In genomic region chr17:16297367-16298139, GRCh38 we compare ENCODE assay signal across 21 cellular contexts. TPM values are rescaled to one million over a fixed set of nuclear protein-coding genes. Genes with fewer than 3 reads are reported as not detected.
DNase-seq lines count a peak whose midpoint lies in the region; ATAC-seq and TF ChIP-seq lines count a peak whose summit lies in the region.
"Had no signal": no experiment of that assay in that cellular context is flagged by ENCODE, and none has a peak within 500 bp of the region (broad histone marks: within the 10 kb centered on the region; RNA-seq: fewer than 3 reads in every experiment).

No MANE protein-coding gene starts in this region.

- H3K9me3 ChIP-seq in CD4-positive, CD25-positive, alpha-beta regulatory T cell (ENCODE audit: control insufficient read depth in 2 of 2, low read length in 2 of 2) = no peaks in the 10 kb centered on the region
- no peaks in the 10 kb centered on the region for H3K9me3 ChIP-seq in HUES64 (ENCODE audit: insufficient read depth, low read depth, low read length)
- H3K9me3 ChIP-seq in mucosa of stomach (ENCODE audit: control insufficient read depth, low read length) = no peaks in the 10 kb centered on the region
- no peaks in the 10 kb centered on the region for H3K9me3 ChIP-seq in SK-N-SH
- H3K9me3 ChIP-seq: ascending aorta, gastroesophageal sphincter, SJCRH30, upper lobe of right lung had no signal

- no peaks in the 10 kb centered on the region for H3K27me3 ChIP-seq in CD4-positive, CD25-positive, alpha-beta regulatory T cell (ENCODE audit: control insufficient read depth, insufficient read depth, low read length)
- H3K27me3 ChIP-seq in HUES64 (ENCODE audit: insufficient read depth, low read length) (no peaks in the 10 kb centered on the region), mucosa of stomach (ENCODE audit: control insufficient read depth, insufficient read depth, low read length) (no peaks in the 10 kb centered on the region), SK-N-SH (ENCODE audit: insufficient read depth) (no peaks in the 10 kb centered on the region)
- H3K27me3 ChIP-seq: ascending aorta, gastroesophageal sphincter, SJCRH30, upper lobe of right lung had no signal

- H3F3A ChIP-seq in SK-N-SH (replicated peaks; ENCODE audit: insufficient read depth) = no peaks in the 10 kb centered on the region

- no peak overlapping the region for H2AFZ ChIP-seq in SK-N-SH (ENCODE audit: low read depth)

- WGBS in HUES64 = 62% methylated on average over 11 of the region's 11 CpGs
- 92% methylated on average over 11 of the region's 11 CpGs for WGBS in SK-N-SH (ENCODE audit: low lambda C conversion rate)

- H3K9ac ChIP-seq in HUES64 (ENCODE audit: low read depth, low read length) (0 out of 2 replicates have a peak overlapping the region, but pooled peaks have one; percentile 8), mucosa of stomach (ENCODE audit: low read length) (peak overlapping the region; percentile 57), SK-N-SH (no peak overlapping the region)

- H3K9me2 ChIP-seq in SK-N-SH = no peaks in the 10 kb centered on the region

- no peaks in the 10 kb centered on the region for H4K20me1 ChIP-seq in SK-N-SH (ENCODE audit: insufficient read depth)

- H3K27ac ChIP-seq in CD4-positive, CD25-positive, alpha-beta regulatory T cell (ENCODE audit: insufficient read depth, low read length, poor library complexity, severe bottlenecking) = no peak overlapping the region
- H3K27ac ChIP-seq in HUES64 (ENCODE audit: low read depth, low read length) = peak overlapping the region; percentile 18; the same call in 1 of the 2 replicates
- H3K27ac ChIP-seq in SK-N-SH (ENCODE audit: low read depth in 2 of 2, low read length in 1 of 2) = no peak overlapping the region
- H3K27ac ChIP-seq: ascending aorta, gastroesophageal sphincter, SJCRH30, upper lobe of right lung had no signal

- CTCF ChIA-PET in SK-N-SH (lab: Yijun Ruan, JAX) = interaction anchor here (1.6 kb wide), 1 partner anchor 8 kb away, joined by 3 read pairs; no protein-coding TSS in a partner anchor

- no peak for TF ChIP-seq EP300 in SK-N-SH (IDR thresholded peaks at IDR 0.05; ENCODE audit: borderline replicate concordance in 1 of 2, low read depth in 1 of 2, low read length in 1 of 2)

- DNase-seq in CD4-positive, CD25-positive, alpha-beta regulatory T cell = no peak
- peak; percentile 26 for DNase-seq in chondrocyte (ENCODE audit: low spot score)
- DNase-seq in hepatic stellate cell (ENCODE audit: low spot score) = no peak
- no peak for DNase-seq in SK-N-SH
- DNase-seq in NCI-H1436 treated with DMSO at 0.1 percent for 48 hours (lab: John Stamatoyannopoulos, UW) = no peak
- DNase-seq: activated CD4-positive, alpha-beta T cell treated with anti-CD3 and anti-CD28 coated beads for 36 hours; activated naive CD4-positive, alpha-beta T cell treated with Interleukin-2 at 50 U/mL for 16 hours; CD8-positive, alpha-beta memory T cell; cortex of kidney; NCI-H2081 treated with DMSO at 0.1 percent for 48 hours; NCI-H524 treated with DMSO at 0.1 percent for 48 hours; SJCRH30; T1000; upper lobe of right lung had no signal

- no peak overlapping the region for H3K4me2 ChIP-seq in SK-N-SH

- H3K9me3 Mint-ChIP-seq in CD4-positive, CD25-positive, alpha-beta regulatory T cell = no peaks in the 10 kb centered on the region
- H3K9me3 Mint-ChIP-seq in chondrocyte (ENCODE audit: low read depth) = no peaks in the 10 kb centered on the region
- H3K9me3 Mint-ChIP-seq: CD8-positive, alpha-beta memory T cell; stimulated activated naive CD8-positive, alpha-beta T cell treated with anti-CD3 and anti-CD28 coated beads, Interleukin-15, Interleukin-2, amounts not matched to agents 100 ng/mL and 50 ng/mL, for 24 hours had no signal

- no peaks in the 10 kb centered on the region for H3K79me2 ChIP-seq in SK-N-SH (ENCODE audit: insufficient read depth)

- peaks cover 3% of the 10 kb centered on the region for H3K36me3 ChIP-seq in CD4-positive, CD25-positive, alpha-beta regulatory T cell (ENCODE audit: control insufficient read depth, insufficient read depth, low read length)
- H3K36me3 ChIP-seq in HUES64 (ENCODE audit: insufficient read depth, low read length) (peaks cover 12% of the 10 kb centered on the region), mucosa of stomach (ENCODE audit: control insufficient read depth, insufficient read depth, low read length) (no peaks in the 10 kb centered on the region), SK-N-SH (replicated peaks in 1 of 2; ENCODE audit: control insufficient read depth in 1 of 2, insufficient read depth in 2 of 2, low read length in 1 of 2) (no peaks in the 10 kb centered on the region)
- H3K36me3 ChIP-seq: SJCRH30, upper lobe of right lung had no signal

- POLR2A ChIA-PET in SK-N-SH (lab: Yijun Ruan, JAX) = no interaction called here

- ATAC-seq in CD4-positive, CD25-positive, alpha-beta regulatory T cell (ENCODE audit: low read depth in 2 of 2) = no peak
- ATAC-seq in GM21717 (IDR thresholded peaks at IDR 0.05; ENCODE audit: unreplicated experiment) = no peak
- ATAC-seq: activated CD4-positive, alpha-beta T cell treated with anti-CD3 and anti-CD28 coated beads for 36 hours; gastroesophageal sphincter; upper lobe of right lung had no signal

- TF ChIP-seq CTCF in chondrocyte (IDR thresholded peaks at IDR 0.05) = no peak
- TF ChIP-seq CTCF in SK-N-SH (IDR thresholded peaks at IDR 0.05) = no peak

- peaks cover 20% of the 10 kb centered on the region for H3K36me3 Mint-ChIP-seq in CD4-positive, CD25-positive, alpha-beta regulatory T cell
- H3K36me3 Mint-ChIP-seq in chondrocyte (ENCODE audit: low read depth) = peaks cover 5% of the 10 kb centered on the region

- no peak for TF ChIP-seq RAD21 in SK-N-SH (IDR thresholded peaks at IDR 0.05; ENCODE audit: low read length)

- no peaks in the 10 kb centered on the region for H3K27me3 Mint-ChIP-seq in CD4-positive, CD25-positive, alpha-beta regulatory T cell
- no peaks in the 10 kb centered on the region for H3K27me3 Mint-ChIP-seq in chondrocyte (ENCODE audit: low read depth)
- H3K27me3 Mint-ChIP-seq: activated CD4-positive, alpha-beta T cell treated with anti-CD3 and anti-CD28 coated beads for 36 hours; CD8-positive, alpha-beta memory T cell; stimulated activated naive CD8-positive, alpha-beta T cell treated with anti-CD3 and anti-CD28 coated beads, Interleukin-15, Interleukin-2, amounts not matched to agents 100 ng/mL and 50 ng/mL, for 24 hours had no signal

- H3K4me1 Mint-ChIP-seq in CD4-positive, CD25-positive, alpha-beta regulatory T cell = peaks cover 9 to 20% (median 15%) of the 10 kb centered on the region in 4 donors
- peaks cover 2% of the 10 kb centered on the region for H3K4me1 Mint-ChIP-seq in chondrocyte (ENCODE audit: low read depth)

- H3K27ac Mint-ChIP-seq in CD4-positive, CD25-positive, alpha-beta regulatory T cell = peak overlapping the region in 2 of 3 donors; percentile 61 to 67
- no peak overlapping the region for H3K27ac Mint-ChIP-seq in chondrocyte (ENCODE audit: unreplicated experiment)

- no peak overlapping the region for H3K4me3 ChIP-seq in CD4-positive, CD25-positive, alpha-beta regulatory T cell (ENCODE audit: low read depth, low read length)
- H3K4me3 ChIP-seq in HUES64 (ENCODE audit: low read length) = no peak overlapping the region
- H3K4me3 ChIP-seq in mucosa of stomach (ENCODE audit: low read length) = peak overlapping the region; percentile 41
- no peak overlapping the region for H3K4me3 ChIP-seq in SK-N-SH (ENCODE audit: low read depth in 2 of 2, low read length in 1 of 2)
- H3K4me3 ChIP-seq: ascending aorta, gastroesophageal sphincter, lung, SJCRH30, upper lobe of right lung had no signal

- peaks cover 7% of the 10 kb centered on the region for H3K4me1 ChIP-seq in CD4-positive, CD25-positive, alpha-beta regulatory T cell (ENCODE audit: control insufficient read depth, insufficient read depth, low read length, poor library complexity, severe bottlenecking)
- H3K4me1 ChIP-seq in HUES64 (ENCODE audit: insufficient read depth, low read length) (peaks cover 10% of the 10 kb centered on the region), mucosa of stomach (ENCODE audit: control insufficient read depth, insufficient read depth, low read length) (peaks cover 51% of the 10 kb centered on the region), SK-N-SH (ENCODE audit: control insufficient read depth in 1 of 2, insufficient read depth in 2 of 2, low read depth in 1 of 2, low read length in 1 of 2) (no peaks in the 10 kb centered on the region)
- H3K4me1 ChIP-seq: gastroesophageal sphincter, SJCRH30, upper lobe of right lung had no signal

- no peak overlapping the region for H3K4me3 Mint-ChIP-seq in CD4-positive, CD25-positive, alpha-beta regulatory T cell
- H3K4me3 Mint-ChIP-seq in chondrocyte (ENCODE audit: unreplicated experiment) = no peak overlapping the region
- H3K4me3 Mint-ChIP-seq: activated CD4-positive, alpha-beta T cell treated with anti-CD3 and anti-CD28 coated beads for 36 hours; CD8-positive, alpha-beta memory T cell; stimulated activated naive CD8-positive, alpha-beta T cell treated with anti-CD3 and anti-CD28 coated beads, Interleukin-15, Interleukin-2, amounts not matched to agents 100 ng/mL and 50 ng/mL, for 24 hours had no signal

TF ChIP-seq in SK-N-SH, 30 proteins besides CTCF, POLR2A, EP300 and RAD21:
- TF ChIP-seq MEF2A (IDR thresholded peaks at IDR 0.05; ENCODE audit: borderline replicate concordance, low read depth) (no peak), RFX5 (IDR thresholded peaks at IDR 0.05; ENCODE audit: low read length) (no peak)

RNA-seq across cellular contexts. Expression of gene CENPV, which starts 55.7 kb away (rescaled TPM):
- 4.8 TPM for total RNA-seq in CD4-positive, CD25-positive, alpha-beta regulatory T cell
- polyA plus RNA-seq in CD4-positive, CD25-positive, alpha-beta regulatory T cell = 10 to 100 TPM in 2 of 4 donors, 1 to 10 TPM in 2; 4.0 to 16.4 (median 12.0) TPM
- 283 TPM for polyA plus RNA-seq in HUES64 (2013, experiment 1 of 2)
- polyA plus RNA-seq in HUES64 (2013, experiment 2 of 2) = 295 TPM
- total RNA-seq in chondrocyte = 4.3 to 12.3 TPM (median 10.7 TPM) in 3 replicates
- polyA plus RNA-seq in SK-N-SH (2012; rRNA removed) = 92.3 and 97.7 TPM in 2 replicates
- 90.2 and 92.4 TPM in 2 replicates for polyA plus RNA-seq in SK-N-SH (2012; cell fraction: cytosol; rRNA removed)
- 130 and 200 TPM in 2 replicates for polyA plus RNA-seq in SK-N-SH (2012; cell fraction: nucleus; rRNA removed)
